ENCODE assay signal across 1 cellular context in genomic region chr15:81000144-81000625, GRCh38.
TF ChIP-seq lines count a peak whose summit lies in the region.

No MANE protein-coding gene starts in this region.

TF ChIP-seq in A549, 52 proteins besides CTCF, POLR2A, EP300 and RAD21:
- TF ChIP-seq HEYL (CRISPR knock-in tag; IDR thresholded peaks at IDR 0.05) (no peak), MAFK (IDR thresholded peaks at IDR 0.05; ENCODE audit: partially characterized antibody) (no peak), CBX2 (IDR thresholded peaks at IDR 0.05; ENCODE audit: borderline replicate concordance, low read depth) (no peak), HOXB5 (CRISPR knock-in tag; IDR thresholded peaks at IDR 0.05) (0 out of 2 replicates have a peak, but pooled peaks have one; percentile 42), CHD4 (IDR thresholded peaks at IDR 0.05; ENCODE audit: borderline replicate concordance) (peak; percentile 73; the same call in 1 of the 2 replicates), CHD2 (IDR thresholded peaks at IDR 0.05; ENCODE audit: low read length, partially characterized antibody) (no peak), E2F6 (IDR thresholded peaks at IDR 0.05; ENCODE audit: borderline replicate concordance, low read depth) (no peak), ATOH8 (CRISPR knock-in tag; IDR thresholded peaks at IDR 0.05; ENCODE audit: low read depth) (no peak), MAX (IDR thresholded peaks at IDR 0.05) (no peak), RARB (CRISPR knock-in tag; IDR thresholded peaks at IDR 0.05) (no peak), TP53 (CRISPR knock-in tag; IDR thresholded peaks at IDR 0.05) (0 out of 2 replicates have a peak, but pooled peaks have one; percentile 44), HES2 (IDR thresholded peaks at IDR 0.05) (no peak), FOSL2 (IDR thresholded peaks at IDR 0.05) (no peak), FOSL2 (CRISPR knock-in tag; IDR thresholded peaks at IDR 0.05) (no peak), HDAC2 (IDR thresholded peaks at IDR 0.05) (no peak), GATA3 (IDR thresholded peaks at IDR 0.05; ENCODE audit: borderline replicate concordance) (no peak)
TF ChIP-seq in A549: peak in this region for 3.
